9 cellular contexts compared by ENCODE assay signal in the genomic region with DNA sequence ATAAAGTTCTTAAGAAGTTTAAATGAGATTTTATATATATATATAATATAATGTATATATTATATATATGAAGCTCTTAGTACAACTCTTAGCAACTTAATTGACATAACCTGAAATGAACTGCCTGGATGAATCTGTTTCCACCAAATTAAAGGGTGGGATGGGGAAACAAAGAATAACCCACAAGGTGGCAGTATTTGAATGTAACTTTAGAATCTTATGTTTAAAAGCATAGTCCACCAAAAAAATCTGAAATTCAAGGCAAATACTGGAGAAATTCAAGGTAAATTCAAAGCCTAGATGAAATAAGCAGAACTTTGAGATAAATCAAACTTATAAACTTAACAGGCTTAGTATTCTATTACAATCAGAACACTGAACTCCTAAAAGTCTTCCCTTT. TPM values are rescaled to one million over a fixed set of nuclear protein-coding genes. Genes with fewer than 3 reads are reported as not detected.
DNase-seq lines count a peak whose midpoint lies in the region; ATAC-seq and TF ChIP-seq lines count a peak whose summit lies in the region.
"Had no signal": no experiment of that assay in that cellular context is flagged by ENCODE, and none has a peak within 500 bp of the region (broad histone marks: within the 10 kb centered on the region; RNA-seq: fewer than 3 reads in every experiment).

No MANE protein-coding gene starts in this region.

- DNase-seq in NCI-H2171 treated with DMSO at 0.1 percent for 48 hours (lab: John Stamatoyannopoulos, UW) (peak; percentile 15), NCI-H2171 (lab: John Stamatoyannopoulos, UW) (no peak), NCI-H1694 (lab: John Stamatoyannopoulos, UW) (peak; percentile 45), MCF 10A (ENCODE audit: unreplicated experiment) (peak; percentile 40), midbrain (lab: John Stamatoyannopoulos, UW) (peak; percentile 35), D341Med (ENCODE audit: low spot score) (no peak), gastrocnemius medialis (no peak)

- H3K4me1 Mint-ChIP-seq in MCF 10A (ENCODE audit: insufficient read depth, unreplicated experiment): peaks cover 7% of the 10 kb centered on the region

- no peaks in the 10 kb centered on the region for H3K27me3 Mint-ChIP-seq in MCF 10A (ENCODE audit: insufficient read depth, unreplicated experiment)

- H3K4me3 ChIP-seq in gastrocnemius medialis: no peak overlapping the region

- no TSS peak for BruUV-seq in MCF 10A (replicated peaks; lab: Mats Ljungman, UMichigan)

- CTCF ChIA-PET in MCF 10A (lab: Yijun Ruan, JAX): interaction anchor here (0.6 to 8.0 kb wide), 18 partner anchors 8 to 1262 kb away, joined by 3 to 132 read pairs (median 4); a partner anchor contains a TSS

- no peaks in the 10 kb centered on the region for H3K27me3 ChIP-seq in gastrocnemius medialis

- H3K36me3 Mint-ChIP-seq in MCF 10A (ENCODE audit: insufficient read depth, unreplicated experiment): no peaks in the 10 kb centered on the region
- H3K36me3 Mint-ChIP-seq: naive thymus-derived CD4-positive, alpha-beta T cell had no signal

- no peak overlapping the region for H3K4me3 Mint-ChIP-seq in MCF 10A (ENCODE audit: unreplicated experiment)
- H3K4me3 Mint-ChIP-seq: naive thymus-derived CD4-positive, alpha-beta T cell had no signal

- in situ Hi-C loops in gastrocnemius medialis (cut with MboI; ENCODE audit: low sequenced_read_pairs in 4 of 4): no loop called here

- no peak overlapping the region for H3K27ac Mint-ChIP-seq in MCF 10A (ENCODE audit: low read depth, unreplicated experiment)
- H3K27ac Mint-ChIP-seq: naive thymus-derived CD4-positive, alpha-beta T cell had no signal

- peak; percentile 34 for TF ChIP-seq CTCF in MCF 10A (IDR thresholded peaks at IDR 0.05; ENCODE audit: unreplicated experiment)
- peak in 2 of 5 experiments; percentile 30 to 42 for TF ChIP-seq CTCF in gastrocnemius medialis (IDR thresholded peaks at IDR 0.05 in 4 of 5, conservative IDR thresholded peaks at IDR 0.05 in 1 of 5)

- H3K36me3 ChIP-seq in gastrocnemius medialis: no peaks in the 10 kb centered on the region

- TF ChIP-seq POLR2A in gastrocnemius medialis (IDR thresholded peaks at IDR 0.05): no peak

- H3K4me1 ChIP-seq in gastrocnemius medialis: peaks cover 8 to 9% of the 10 kb centered on the region in 2 donors

- no peaks in the 10 kb centered on the region for H3K9me3 Mint-ChIP-seq in MCF 10A (ENCODE audit: unreplicated experiment)
- H3K9me3 Mint-ChIP-seq: naive thymus-derived CD4-positive, alpha-beta T cell had no signal

- H3K9me3 ChIP-seq in gastrocnemius medialis: no peaks in the 10 kb centered on the region

- POLR2A ChIA-PET in MCF 10A (lab: Yijun Ruan, JAX): interaction anchor here (1.0 to 1.7 kb wide), 2 partner anchors 805 to 813 kb away, joined by 3 to 7 read pairs; a partner anchor contains a TSS

- intact Hi-C loops in MCF 10A (cut with micrococcal nuclease) (loop anchor here (1.0 to 10.0 kb wide), 3 partner anchors 337 to 963 kb away; no protein-coding TSS in a partner anchor), gastrocnemius medialis (cut with DNase I; ENCODE audit: low total_unique reads) (loop anchor here (5.0 kb wide), 1 partner anchor 805 kb away; no protein-coding TSS in a partner anchor)

- no peak overlapping the region for H3K27ac ChIP-seq in gastrocnemius medialis

- ATAC-seq in HG03432 (IDR thresholded peaks at IDR 0.05; ENCODE audit: unreplicated experiment) (no peak), gastrocnemius medialis (no peak)
- ATAC-seq: naive thymus-derived CD4-positive, alpha-beta T cell had no signal

RNA-seq across cellular contexts. Expression of a gene that starts 4.4 kb away (rescaled TPM):
- total RNA-seq in MCF 10A (2022): 59.0 and 66.2 TPM in 2 replicates
- 10 to 100 TPM; 26.2 to 31.7 (median 29.5) TPM for total RNA-seq in gastrocnemius medialis

Comparison
In these comparisons a context has a peak if more than half of its experiments do, and no peak if none do; other contexts are left out.
1. DNase-seq: peak in NCI-H2171 treated with DMSO at 0.1 percent for 48 hours (single experiment), NCI-H1694 (single experiment), MCF 10A (single experiment) and midbrain (single experiment); none in NCI-H2171 (single experiment), D341Med (single experiment) and gastrocnemius medialis (0 of 2).